13 cellular contexts compared by ENCODE assay signal in genomic region chr9:69582544-69583297, GRCh38.
DNase-seq lines count a peak whose midpoint lies in the region; ATAC-seq and TF ChIP-seq lines count a peak whose summit lies in the region.
"Had no signal": no experiment of that assay in that cellular context is flagged by ENCODE, and none has a peak within 500 bp of the region (broad histone marks: within the 10 kb centered on the region; RNA-seq: fewer than 3 reads in every experiment).

No MANE protein-coding gene starts in this region.

- no peaks in the 10 kb centered on the region for H3K79me2 ChIP-seq in mammary epithelial cell (ENCODE audit: insufficient read depth, low read length)

- H3K36me3 Mint-ChIP-seq in CD8-positive, alpha-beta memory T cell = no peaks in the 10 kb centered on the region
- H3K36me3 Mint-ChIP-seq: activated naive CD4-positive, alpha-beta T cell treated with anti-CD3 and anti-CD28 coated beads, Interleukin-2, amount 10 ng/mL, durations not matched to agents 7 days and 5 days had no signal

- POLR2A ChIA-PET in CD8-positive, alpha-beta memory T cell (lab: Charles Lee) = no interaction called here

- no peak overlapping the region for H3K27ac ChIP-seq in mammary epithelial cell (ENCODE audit: insufficient read depth, low read depth, low read length)
- no peak overlapping the region for H3K27ac ChIP-seq in CD8-positive, alpha-beta memory T cell (ENCODE audit: low read depth, low read length)
- H3K27ac ChIP-seq: lower lobe of right lung had no signal

- no peak overlapping the region for H3K4me3 Mint-ChIP-seq in CD8-positive, alpha-beta memory T cell
- H3K4me3 Mint-ChIP-seq: activated naive CD4-positive, alpha-beta T cell treated with anti-CD3 and anti-CD28 coated beads, Interleukin-2, amount 10 ng/mL, durations not matched to agents 7 days and 5 days had no signal

- CTCF ChIA-PET in mammary epithelial cell (lab: Charles Lee; ENCODE audit: low non-redundant PET) = no interaction called here
- CTCF ChIA-PET in CD8-positive, alpha-beta memory T cell (lab: Charles Lee) = interaction anchor here (1.3 kb wide), 1 partner anchor 9 kb away, joined by 3 read pairs; no protein-coding TSS in a partner anchor

- no peak overlapping the region for H3K9ac ChIP-seq in mammary epithelial cell (ENCODE audit: insufficient read depth, low read length)

- H2AFZ ChIP-seq in mammary epithelial cell (ENCODE audit: low read depth, low read length) = no peak overlapping the region

- no TSS peak for BruUV-seq in mammary epithelial cell (replicated peaks; lab: Mats Ljungman, UMichigan)

- 73% methylated on average over 4 of the region's 4 CpGs for WGBS in mammary epithelial cell (ENCODE audit: low coverage, missing lambda C conversion rate)

- H3K27ac Mint-ChIP-seq in CD8-positive, alpha-beta memory T cell = no peak overlapping the region
- H3K27ac Mint-ChIP-seq: activated naive CD4-positive, alpha-beta T cell treated with anti-CD3 and anti-CD28 coated beads, Interleukin-2, amount 10 ng/mL, durations not matched to agents 7 days and 5 days had no signal

- H3K27me3 Mint-ChIP-seq in CD8-positive, alpha-beta memory T cell = peaks cover 4 to 7% of the 10 kb centered on the region in 2 donors

- H3K9me3 Mint-ChIP-seq in CD8-positive, alpha-beta memory T cell = peaks cover 0 to 2% (median 0%) of the 10 kb centered on the region in 5 donors
- H3K9me3 Mint-ChIP-seq: activated naive CD4-positive, alpha-beta T cell treated with anti-CD3 and anti-CD28 coated beads, Interleukin-2, amount 10 ng/mL, durations not matched to agents 7 days and 5 days had no signal

- DNase-seq in EH (ENCODE audit: low read depth) (peak; percentile 28), M059J (ENCODE audit: low read depth) (peak; percentile 41), mammary epithelial cell (peak; percentile 28), medulla oblongata (ENCODE audit: extremely low spot score) (peak; percentile 51)
- no peak for DNase-seq in CD8-positive, alpha-beta memory T cell
- DNase-seq: activated CD4-positive, CD25-positive, alpha-beta regulatory T cell; activated naive CD4-positive, alpha-beta T cell treated with anti-CD3 and anti-CD28 coated beads, Interleukin-2, amount 10 ng/mL, durations not matched to agents 7 days and 5 days; lower lobe of right lung; NCI-H2029 treated with DMSO at 0.1 percent for 48 hours had no signal

- no peaks in the 10 kb centered on the region for H3K27me3 ChIP-seq in mammary epithelial cell (ENCODE audit: insufficient read depth, low read length)
- no peaks in the 10 kb centered on the region for H3K27me3 ChIP-seq in CD8-positive, alpha-beta memory T cell (ENCODE audit: insufficient read depth, low read length, poor library complexity, severe bottlenecking)

- in situ Hi-C loops in mammary epithelial cell (cut with MboI; ENCODE audit: low sequenced_read_pairs in 2 of 2) = no loop called here

- no peaks in the 10 kb centered on the region for H3K36me3 ChIP-seq in mammary epithelial cell (ENCODE audit: insufficient read depth, low read length)
- no peaks in the 10 kb centered on the region for H3K36me3 ChIP-seq in CD8-positive, alpha-beta memory T cell (ENCODE audit: insufficient read depth, low read length)
- H3K36me3 ChIP-seq: lower lobe of right lung had no signal

- TF ChIP-seq CTCF in mammary epithelial cell (conservative IDR thresholded peaks at IDR 0.05 in 1 of 2, IDR thresholded peaks at IDR 0.05 in 1 of 2; ENCODE audit: extremely low read depth in 1 of 2, insufficient read depth in 1 of 2, low read depth in 1 of 2, low read length in 2 of 2) = no peak

- intact Hi-C loops in mammary epithelial cell (cut with micrococcal nuclease) = no loop called here

- ATAC-seq in GM21447 (IDR thresholded peaks at IDR 0.05; ENCODE audit: unreplicated experiment) (no peak), GM19023 (IDR thresholded peaks at IDR 0.05; ENCODE audit: unreplicated experiment) (no peak)
- ATAC-seq: K562, lower lobe of right lung had no signal

- no peak overlapping the region for H3K4me3 ChIP-seq in mammary epithelial cell (replicated peaks in 1 of 3; ENCODE audit: insufficient read depth in 1 of 3, low read depth in 2 of 3, low read length in 3 of 3)
- H3K4me3 ChIP-seq in CD8-positive, alpha-beta memory T cell (ENCODE audit: low read length) = no peak overlapping the region
- H3K4me3 ChIP-seq: K562, lower lobe of right lung, smooth muscle cell had no signal

- H3K9me3 ChIP-seq in mammary epithelial cell (replicated peaks; ENCODE audit: insufficient read depth, low read length) = no peaks in the 10 kb centered on the region
- H3K9me3 ChIP-seq in CD8-positive, alpha-beta memory T cell (ENCODE audit: low read length) = no peaks in the 10 kb centered on the region
- H3K9me3 ChIP-seq: lower lobe of right lung had no signal

- dilution Hi-C loops in mammary epithelial cell (cut with HindIII; ENCODE audit: low sequenced_read_pairs) = no loop called here

- H3K4me1 Mint-ChIP-seq in CD8-positive, alpha-beta memory T cell = no peaks in the 10 kb centered on the region

- no peaks in the 10 kb centered on the region for H4K20me1 ChIP-seq in mammary epithelial cell (ENCODE audit: insufficient read depth, low read length)

- H3K4me2 ChIP-seq in mammary epithelial cell (ENCODE audit: insufficient read depth, low read depth, low read length) = no peak overlapping the region
- H3K4me2 ChIP-seq: smooth muscle cell had no signal

- peaks cover 2% of the 10 kb centered on the region for H3K4me1 ChIP-seq in mammary epithelial cell (ENCODE audit: insufficient read depth, low read length)
- no peaks in the 10 kb centered on the region for H3K4me1 ChIP-seq in CD8-positive, alpha-beta memory T cell (ENCODE audit: insufficient read depth, low read length)
- H3K4me1 ChIP-seq: lower lobe of right lung had no signal

Comparison
In these comparisons a context has a peak if more than half of its experiments do, and no peak if none do; other contexts are left out.
1. DNase-seq: peak in EH (single experiment), M059J (single experiment), mammary epithelial cell (single experiment) and medulla oblongata (single experiment); none in CD8-positive, alpha-beta memory T cell (0 of 5).